8 cellular contexts compared by ENCODE assay signal in the genomic region with DNA sequence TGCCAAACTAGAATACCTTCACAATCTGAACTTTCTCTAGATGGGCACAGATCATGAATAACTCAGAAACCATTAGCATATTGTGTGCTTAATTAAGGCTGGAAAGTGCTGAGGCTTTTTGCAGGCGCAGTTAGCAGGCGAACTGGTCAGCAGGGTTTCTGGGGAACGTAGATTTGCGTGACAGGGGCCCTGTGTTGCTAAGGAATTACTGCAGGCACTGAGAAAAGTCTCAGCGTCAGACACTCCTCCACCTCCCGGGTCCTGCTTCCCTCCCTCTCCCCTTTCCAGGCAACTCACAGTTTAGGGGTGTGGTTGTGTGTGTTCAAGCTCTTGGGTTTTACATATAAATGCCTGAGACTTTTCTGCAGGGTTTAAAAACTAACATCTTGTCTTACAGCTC. TPM values are rescaled to one million over a fixed set of nuclear protein-coding genes. Genes with fewer than 3 reads are reported as not detected.
DNase-seq lines count a peak whose midpoint lies in the region; ATAC-seq and TF ChIP-seq lines count a peak whose summit lies in the region.

No MANE protein-coding gene starts in this region.

- peaks cover 0 to 27% (median 2%) of the 10 kb centered on the region in 4 donors for H3K4me1 ChIP-seq in Peyer's patch

- H3K9me3 ChIP-seq in Peyer's patch: no peaks in the 10 kb centered on the region

- H3K27ac ChIP-seq in Peyer's patch: peak overlapping the region; percentile 96 to 99 (median 98)

- no peak for TF ChIP-seq CTCF in Peyer's patch (IDR thresholded peaks at IDR 0.05)

- ATAC-seq in GM21619 (IDR thresholded peaks at IDR 0.05; ENCODE audit: unreplicated experiment): no peak

- peak overlapping the region; percentile 82 to 95 (median 84) for H3K4me3 ChIP-seq in Peyer's patch

- no peaks in the 10 kb centered on the region for H3K27me3 ChIP-seq in Peyer's patch

- peaks cover 0 to 16% (median 0%) of the 10 kb centered on the region in 3 donors for H3K36me3 ChIP-seq in Peyer's patch

- TF ChIP-seq POLR2A in Peyer's patch (IDR thresholded peaks at IDR 0.05): no peak

- peak; percentile 17 for DNase-seq in activated CD4-positive, alpha-beta T cell treated with anti-CD3 and anti-CD28 coated beads for 48 hours
- DNase-seq in activated CD4-positive, alpha-beta T cell treated with anti-CD3 and anti-CD28 coated beads, Interleukin-2, amount 50 U/mL, for 4 hours: no peak
- DNase-seq in Peyer's patch (no peak), ecto neural progenitor cell (ENCODE audit: low spot score) (peak; percentile 69), myocyte (ENCODE audit: low read depth) (peak; percentile 57), SIG-M5 treated with dmso at 0.1 percent for 504 hours (lab: John Stamatoyannopoulos, UW; ENCODE audit: unreplicated experiment) (no peak)
- DNase-seq in activated effector memory CD4-positive, alpha-beta T cell treated with anti-CD3 and anti-CD28 coated beads, Interleukin-2, amount 50 U/mL, for 16 hours: no peak

RNA-seq across cellular contexts. Expression of gene MAP3K8, which starts 2.2 kb away (rescaled TPM):
- total RNA-seq in Peyer's patch (10 to 100 TPM in 3 of 4 donors, 1 to 10 TPM in 1; 3.5 to 19.0 (median 11.5) TPM), myocyte (2.9 and 7.2 TPM in 2 replicates)
- 1.5 TPM for polyA plus RNA-seq in myocyte (2012)

Comparison
In these comparisons a context has a peak if more than half of its experiments do, and no peak if none do; other contexts are left out.
1. DNase-seq: peak in activated CD4-positive, alpha-beta T cell treated with anti-CD3 and anti-CD28 coated beads for 48 hours (single experiment), ecto neural progenitor cell (single experiment) and myocyte (single experiment); none in activated CD4-positive, alpha-beta T cell treated with anti-CD3 and anti-CD28 coated beads, Interleukin-2, amount 50 U/mL, for 4 hours (0 of 2), Peyer's patch (0 of 3), activated effector memory CD4-positive, alpha-beta T cell treated with anti-CD3 and anti-CD28 coated beads, Interleukin-2, amount 50 U/mL, for 16 hours (single experiment) and SIG-M5 treated with dmso at 0.1 percent for 504 hours (single experiment).